Comparison of ENCODE assay signal across 1 cellular context in the genomic region with DNA sequence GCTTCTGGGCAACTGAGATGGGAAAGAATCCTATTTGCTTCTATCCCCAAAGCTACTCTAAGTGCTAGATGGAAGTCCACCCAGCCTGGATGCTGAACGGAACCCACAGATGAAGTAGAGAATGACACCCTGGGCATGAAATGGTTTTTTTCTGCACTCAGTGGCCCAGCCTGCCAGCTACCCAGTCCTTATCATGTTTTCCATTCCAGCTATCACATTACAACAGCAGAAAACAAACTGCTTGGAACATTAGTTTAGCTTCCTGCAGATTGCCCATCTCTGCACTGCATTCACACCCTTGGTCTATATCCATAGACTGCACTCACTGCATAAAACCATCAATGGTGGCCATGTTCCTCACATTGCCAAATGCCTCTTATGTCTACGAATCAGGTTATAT.
TF ChIP-seq lines count a peak whose summit lies in the region.

No MANE protein-coding gene starts in this region.

TF ChIP-seq in IMR-90, 13 proteins besides CTCF, POLR2A, EP300 and RAD21 (continued from another document):
- no peak for TF ChIP-seq ELK1 (IDR thresholded peaks at IDR 0.05; ENCODE audit: borderline replicate concordance, low read depth, low read length)
- no peak for TF ChIP-seq MAFK (IDR thresholded peaks at IDR 0.05; ENCODE audit: low read depth, low read length)
- no peak for TF ChIP-seq CHD1 (IDR thresholded peaks at IDR 0.05; ENCODE audit: low read depth, low read length)
- TF ChIP-seq FOS (IDR thresholded peaks at IDR 0.05; ENCODE audit: low read depth, low read length), result no peak
- no peak for TF ChIP-seq RCOR1 (IDR thresholded peaks at IDR 0.05; ENCODE audit: insufficient replicate concordance, low read length)
- no peak for TF ChIP-seq RFX5 (IDR thresholded peaks at IDR 0.05; ENCODE audit: low read depth, low read length)
- TF ChIP-seq, protein P1, sequence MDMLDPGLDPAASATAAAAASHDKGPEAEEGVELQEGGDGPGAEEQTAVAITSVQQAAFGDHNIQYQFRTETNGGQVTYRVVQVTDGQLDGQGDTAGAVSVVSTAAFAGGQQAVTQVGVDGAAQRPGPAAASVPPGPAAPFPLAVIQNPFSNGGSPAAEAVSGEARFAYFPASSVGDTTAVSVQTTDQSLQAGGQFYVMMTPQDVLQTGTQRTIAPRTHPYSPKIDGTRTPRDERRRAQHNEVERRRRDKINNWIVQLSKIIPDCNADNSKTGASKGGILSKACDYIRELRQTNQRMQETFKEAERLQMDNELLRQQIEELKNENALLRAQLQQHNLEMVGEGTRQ (IDR thresholded peaks at IDR 0.05; ENCODE audit: low read depth, low read length), result no peak
- TF ChIP-seq SMC3 (IDR thresholded peaks at IDR 0.05; ENCODE audit: low read depth, low read length), result no peak
- no peak for TF ChIP-seq MXI1 (IDR thresholded peaks at IDR 0.05; ENCODE audit: borderline replicate concordance, low read depth, low read length)
